In the genomic region with DNA sequence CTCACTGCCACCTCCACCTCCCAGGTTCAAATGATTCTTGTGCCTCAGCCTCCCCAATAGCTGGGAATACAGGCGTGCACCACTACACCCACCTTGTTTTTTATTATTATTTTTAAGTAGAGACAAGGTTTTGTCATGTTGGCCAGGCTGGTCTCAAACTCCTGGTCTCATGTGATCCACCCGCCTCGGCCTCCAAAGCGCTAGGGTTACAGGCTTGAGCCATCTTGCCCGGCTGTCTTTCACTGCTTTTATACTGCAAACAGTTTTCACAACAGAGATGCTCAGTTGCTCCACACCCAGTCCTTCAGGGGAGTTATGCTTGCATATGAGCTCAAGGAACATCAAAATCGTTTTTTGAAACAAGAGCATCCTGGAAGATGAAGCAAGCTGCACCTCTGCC, we compare ENCODE assay signal across 18 cellular contexts. TPM values are rescaled to one million over a fixed set of nuclear protein-coding genes. Genes with fewer than 3 reads are reported as not detected.
A peak's percentile ranks its signal among the peaks of the same experiment; 100 is the strongest.
DNase-seq lines count a peak whose midpoint lies in the region; ATAC-seq and TF ChIP-seq lines count a peak whose summit lies in the region.
"Had no signal": no experiment of that assay in that cellular context is flagged by ENCODE, and none has a peak within 500 bp of the region (broad histone marks: within the 10 kb centered on the region; RNA-seq: fewer than 3 reads in every experiment).

No MANE protein-coding gene starts in this region.

- H3F3A ChIP-seq in GM23338 (replicated peaks; ENCODE audit: low read depth), result 0 out of 2 replicates have a peak, but pooled peaks cover 4% of the 10 kb centered on the region

- no peak overlapping the region for H3K27ac Mint-ChIP-seq in GM23338
- no peak overlapping the region for H3K27ac Mint-ChIP-seq in glutamatergic neuron (ENCODE audit: unreplicated experiment)
- no peak overlapping the region for H3K27ac Mint-ChIP-seq in stimulated activated naive B cell treated with anti-CD40 and anti-IgM and Interleukin-4, amounts not matched to agents 10 μg/mL and 1 μg/mL and 100 μg/mL, for 72 hours
- H3K27ac Mint-ChIP-seq: activated naive CD4-positive, alpha-beta T cell treated with anti-CD3 and anti-CD28 coated beads, Interleukin-2, amount 50 U/mL, for 24 hours; brain; T-cell had no signal

- H3K4ac ChIP-seq in trophoblast cell (ENCODE audit: low read depth, low read length), result peak overlapping the region; percentile 27

- H3K4me1 Mint-ChIP-seq in GM23338, result peaks cover 40% of the 10 kb centered on the region
- H3K4me1 Mint-ChIP-seq in glutamatergic neuron (ENCODE audit: low read depth, unreplicated experiment), result peaks cover 4% of the 10 kb centered on the region
- peaks cover 12 to 35% of the 10 kb centered on the region in 2 donors for H3K4me1 Mint-ChIP-seq in stimulated activated naive B cell treated with anti-CD40 and anti-IgM and Interleukin-4, amounts not matched to agents 10 μg/mL and 1 μg/mL and 100 μg/mL, for 72 hours

- peak overlapping the region; percentile 65 for H4K91ac ChIP-seq in trophoblast cell (ENCODE audit: low read depth, low read length)

- no peak for TF ChIP-seq CTCF in GM23338 (conservative IDR thresholded peaks at IDR 0.05; ENCODE audit: low read depth in 2 of 2)
- TF ChIP-seq CTCF in glutamatergic neuron (IDR thresholded peaks at IDR 0.05; ENCODE audit: partially characterized antibody, unreplicated experiment), result no peak

- no peak overlapping the region for H4K8ac ChIP-seq in trophoblast cell (ENCODE audit: low read depth, low read length)

- H3K4me2 ChIP-seq in GM23338 (peak overlapping the region; percentile 91), trophoblast cell (ENCODE audit: low read length) (peak overlapping the region; percentile 60)

- H2AK5ac ChIP-seq in trophoblast cell (ENCODE audit: low read length), result no peak overlapping the region

- H2BK120ac ChIP-seq in trophoblast cell (ENCODE audit: insufficient read depth, low read length, poor library complexity), result no peak overlapping the region

- no peaks in the 10 kb centered on the region for H4K20me1 ChIP-seq in GM23338 (replicated peaks; ENCODE audit: insufficient read depth)

- H3K14ac ChIP-seq in trophoblast cell (ENCODE audit: low read length), result peak overlapping the region; percentile 41

- H2AFZ ChIP-seq in GM23338 (peak overlapping the region; percentile 87), trophoblast cell (ENCODE audit: insufficient read depth, low read length, poor library complexity) (no peak overlapping the region)

- no CpG with 5 or more reads among the region's 6 CpGs for WGBS in trophoblast cell (ENCODE audit: extremely low coverage, insufficient coverage, insufficient read length)

- H3K4me1 ChIP-seq in GM23338 (ENCODE audit: insufficient read depth) (peaks cover 42% of the 10 kb centered on the region), trophoblast cell (ENCODE audit: control insufficient read depth in 1 of 2, insufficient read depth in 2 of 2, low read length in 2 of 2) (peaks cover 9 to 13% of the 10 kb centered on the region in 2 experiments)

- H3K4me3 Mint-ChIP-seq in GM23338 (peak overlapping the region; percentile 89), glutamatergic neuron (ENCODE audit: unreplicated experiment) (peak overlapping the region; percentile 14)
- H3K4me3 Mint-ChIP-seq in stimulated activated naive B cell treated with anti-CD40 and anti-IgM and Interleukin-4, amounts not matched to agents 10 μg/mL and 1 μg/mL and 100 μg/mL, for 72 hours, result no peak overlapping the region
- H3K4me3 Mint-ChIP-seq: activated naive CD4-positive, alpha-beta T cell treated with anti-CD3 and anti-CD28 coated beads, Interleukin-2, amount 50 U/mL, for 24 hours; activated T-cell treated with anti-CD3 and anti-CD28 coated beads, Interleukin-2, amount 50 U/mL, for 4 hours had no signal

- H3K9me2 ChIP-seq in GM23338 (ENCODE audit: insufficient read depth), result no peaks in the 10 kb centered on the region

- ATAC-seq in GM23338 (no peak), GM19035 (IDR thresholded peaks at IDR 0.05; ENCODE audit: unreplicated experiment) (no peak)
- ATAC-seq in stimulated activated naive B cell treated with anti-CD40 and anti-IgM and Interleukin-4, amounts not matched to agents 10 μg/mL and 1 μg/mL and 100 μg/mL, for 72 hours (replicated peaks), result no peak
- ATAC-seq: activated T-cell treated with anti-CD3 and anti-CD28 coated beads, Interleukin-2, amount 50 U/mL, for 4 hours; T-cell had no signal

- H3K4me3 ChIP-seq in GM23338, result peak overlapping the region; percentile 95
- no peak overlapping the region for H3K4me3 ChIP-seq in trophoblast cell (ENCODE audit: low read depth, low read length)

- H3K27ac ChIP-seq in GM23338 (ENCODE audit: low read depth), result no peak overlapping the region
- no peak overlapping the region for H3K27ac ChIP-seq in trophoblast cell (ENCODE audit: low read depth, low read length)
- H3K27ac ChIP-seq: esophagus muscularis mucosa, HL-60 had no signal

- H3K27me3 ChIP-seq in GM23338 (ENCODE audit: insufficient read depth), result peaks cover 28% of the 10 kb centered on the region
- H3K27me3 ChIP-seq in trophoblast cell (ENCODE audit: insufficient read depth, low read length), result no peaks in the 10 kb centered on the region

- no peak overlapping the region for H2BK12ac ChIP-seq in trophoblast cell (ENCODE audit: low read length)

- H3K79me1 ChIP-seq in trophoblast cell (ENCODE audit: low read length), result peaks cover 29% of the 10 kb centered on the region

- H3K36me3 Mint-ChIP-seq in GM23338 (ENCODE audit: low read depth), result peaks cover 6% of the 10 kb centered on the region; the same call in 1 of the 3 replicates
- H3K36me3 Mint-ChIP-seq in glutamatergic neuron (ENCODE audit: unreplicated experiment), result no peaks in the 10 kb centered on the region
- H3K36me3 Mint-ChIP-seq in stimulated activated naive B cell treated with anti-CD40 and anti-IgM and Interleukin-4, amounts not matched to agents 10 μg/mL and 1 μg/mL and 100 μg/mL, for 72 hours, result no peaks in the 10 kb centered on the region
- H3K36me3 Mint-ChIP-seq: brain, T-cell had no signal

- no peak overlapping the region for H2BK5ac ChIP-seq in trophoblast cell (ENCODE audit: low read depth, low read length, poor library complexity)

- H3K27me3 Mint-ChIP-seq in GM23338 (ENCODE audit: insufficient read depth, low read depth, poor library complexity), result peaks cover 37% of the 10 kb centered on the region
- peaks cover 21% of the 10 kb centered on the region for H3K27me3 Mint-ChIP-seq in glutamatergic neuron (ENCODE audit: unreplicated experiment)
- H3K27me3 Mint-ChIP-seq in stimulated activated naive B cell treated with anti-CD40 and anti-IgM and Interleukin-4, amounts not matched to agents 10 μg/mL and 1 μg/mL and 100 μg/mL, for 72 hours, result peaks cover 61 to 82% of the 10 kb centered on the region in 2 donors

- H3K79me2 ChIP-seq in GM23338 (replicated peaks; ENCODE audit: insufficient read depth) (peaks cover 11% of the 10 kb centered on the region), trophoblast cell (ENCODE audit: control insufficient read depth, insufficient read depth, low read length, poor library complexity) (peaks cover 22% of the 10 kb centered on the region)

- H3K9me3 ChIP-seq in trophoblast cell (ENCODE audit: insufficient read depth, low read depth, low read length), result no peaks in the 10 kb centered on the region
- H3K9me3 ChIP-seq: esophagus muscularis mucosa had no signal

- H3K23ac ChIP-seq in trophoblast cell (ENCODE audit: low read length), result no peak overlapping the region

- no peak overlapping the region for H4K12ac ChIP-seq in trophoblast cell (ENCODE audit: low read depth, low read length)

- H3K36me3 ChIP-seq in GM23338 (ENCODE audit: insufficient read depth), result no peaks in the 10 kb centered on the region
- H3K36me3 ChIP-seq in trophoblast cell (ENCODE audit: control insufficient read depth in 1 of 2, insufficient read depth in 2 of 2, low read length in 2 of 2), result peaks cover 6 to 10% of the 10 kb centered on the region in 2 experiments
- H3K36me3 ChIP-seq: esophagus muscularis mucosa had no signal

- H3K9ac ChIP-seq in trophoblast cell (ENCODE audit: low read length), result no peak overlapping the region

- H3K9me3 Mint-ChIP-seq in GM23338 (no peaks in the 10 kb centered on the region), glutamatergic neuron (ENCODE audit: unreplicated experiment) (peaks cover 2% of the 10 kb centered on the region)
- H3K9me3 Mint-ChIP-seq in stimulated activated naive B cell treated with anti-CD40 and anti-IgM and Interleukin-4, amounts not matched to agents 10 μg/mL and 1 μg/mL and 100 μg/mL, for 72 hours, result peaks cover 0 to 2% of the 10 kb centered on the region in 2 donors
- H3K9me3 Mint-ChIP-seq: activated naive CD4-positive, alpha-beta T cell treated with anti-CD3 and anti-CD28 coated beads, Interleukin-2, amount 50 U/mL, for 24 hours; activated T-cell treated with anti-CD3 and anti-CD28 coated beads, Interleukin-2, amount 50 U/mL, for 4 hours; T-cell had no signal

- DNase-seq in GM23338 (ENCODE audit: low spot score) (no peak), RPMI8226 (peak; percentile 21), glutamatergic neuron (no peak), trophoblast cell (peak; percentile 10 to 18), middle frontal gyrus (ENCODE audit: extremely low spot score, low spot score) (no peak), D341Med (ENCODE audit: low spot score) (no peak)
- DNase-seq in stimulated activated naive B cell treated with anti-CD40 and anti-IgM and Interleukin-4, amounts not matched to agents 10 μg/mL and 1 μg/mL and 100 μg/mL, for 72 hours, result no peak
- DNase-seq: activated CD4-positive, alpha-beta T cell treated with anti-CD3 and anti-CD28 coated beads, Interleukin-2, amount 50 U/mL, for 4 hours; activated T-cell treated with anti-CD3 and anti-CD28 coated beads, Interleukin-2, amount 50 U/mL, for 4 hours; GF-D8; KG1; NCI-H1105; T-cell had no signal

- no peak overlapping the region for H3K18ac ChIP-seq in trophoblast cell (ENCODE audit: low read length)

TF ChIP-seq in GM23338, 12 proteins besides CTCF, POLR2A, EP300 and RAD21 (continues in another document):
- TF ChIP-seq ZNF331 (CRISPR knock-in tag; IDR thresholded peaks at IDR 0.05; ENCODE audit: low read depth) (no peak), EZH2phosphoT487 (IDR thresholded peaks at IDR 0.05; ENCODE audit: unreplicated experiment) (no peak), EZH2 (IDR thresholded peaks at IDR 0.05; ENCODE audit: low read depth, unreplicated experiment) (no peak)
- TF ChIP-seq, protein P1, sequence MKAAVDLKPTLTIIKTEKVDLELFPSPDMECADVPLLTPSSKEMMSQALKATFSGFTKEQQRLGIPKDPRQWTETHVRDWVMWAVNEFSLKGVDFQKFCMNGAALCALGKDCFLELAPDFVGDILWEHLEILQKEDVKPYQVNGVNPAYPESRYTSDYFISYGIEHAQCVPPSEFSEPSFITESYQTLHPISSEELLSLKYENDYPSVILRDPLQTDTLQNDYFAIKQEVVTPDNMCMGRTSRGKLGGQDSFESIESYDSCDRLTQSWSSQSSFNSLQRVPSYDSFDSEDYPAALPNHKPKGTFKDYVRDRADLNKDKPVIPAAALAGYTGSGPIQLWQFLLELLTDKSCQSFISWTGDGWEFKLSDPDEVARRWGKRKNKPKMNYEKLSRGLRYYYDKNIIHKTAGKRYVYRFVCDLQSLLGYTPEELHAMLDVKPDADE (IDR thresholded peaks at IDR 0.05), result no peak

RNA-seq across cellular contexts. Expression of a gene that starts 1.3 kb away (rescaled TPM):
- 15.5 and 17.4 TPM in 2 replicates for total RNA-seq in GM23338 (2014; rRNA removed; shearing (Covaris generic))
- 8.5 and 9.6 TPM in 2 replicates for polyA plus RNA-seq in GM23338 (2016; fragmentation: Nextera tagmentation; extraction: Ambion mirVana)
- not detected for total RNA-seq in glutamatergic neuron (ENCODE audit: unreplicated experiment)
- 89.1 and 96.9 TPM in 2 replicates for polyA plus RNA-seq in trophoblast cell (2013)

Comparison
In these comparisons a context has a peak if more than half of its experiments do, and no peak if none do; other contexts are left out.
1. DNase-seq: peak in RPMI8226 (single experiment) and trophoblast cell (2 of 2); none in GM23338 (single experiment), glutamatergic neuron (single experiment), middle frontal gyrus (single experiment), stimulated activated naive B cell treated with anti-CD40 and anti-IgM and Interleukin-4, amounts not matched to agents 10 μg/mL and 1 μg/mL and 100 μg/mL, for 72 hours (single experiment) and D341Med (single experiment).
2. H3K4me3 Mint-ChIP-seq: peak in GM23338 (single experiment) and glutamatergic neuron (single experiment); none in stimulated activated naive B cell treated with anti-CD40 and anti-IgM and Interleukin-4, amounts not matched to agents 10 μg/mL and 1 μg/mL and 100 μg/mL, for 72 hours (0 of 2).
3. RNA of a gene that starts 1.3 kb away (total RNA-seq): 15.5 to 17.4 TPM in GM23338; not detected in glutamatergic neuron (single experiment); every median in the first group is over 10 times any median in the second.